16 cellular contexts compared by ENCODE assay signal in genomic region chr1:226659641-226660040, GRCh38.
DNase-seq lines count a peak whose midpoint lies in the region; ATAC-seq and TF ChIP-seq lines count a peak whose summit lies in the region.
"Had no signal": no experiment of that assay in that cellular context is flagged by ENCODE, and none has a peak within 500 bp of the region (broad histone marks: within the 10 kb centered on the region; RNA-seq: fewer than 3 reads in every experiment).

No MANE protein-coding gene starts in this region.

- CTCF ChIA-PET in CD4-positive, alpha-beta T cell (lab: Charles Lee) = interaction anchor here (1.4 to 1.6 kb wide), 2 partner anchors 28 to 65 kb away, joined by 3 to 5 read pairs; no protein-coding TSS in a partner anchor
- CTCF ChIA-PET in HEK293 (lab: Yijun Ruan, JAX) = no interaction called here

- no peak overlapping the region for H3K4me2 ChIP-seq in neuronal stem cell (ENCODE audit: insufficient read depth, low read length, poor library complexity, severe bottlenecking)

- TF ChIP-seq CTCF in CD4-positive, alpha-beta T cell (IDR thresholded peaks at IDR 0.05) = no peak
- TF ChIP-seq CTCF in HEK293 (tag by site-specific recombination; IDR thresholded peaks at IDR 0.05) = no peak

- WGBS in neuronal stem cell (ENCODE audit: extremely low coverage in 2 of 2, insufficient read length in 2 of 2, insufficient replicate concordance in 1 of 2), 2 donors = no CpG with 5 or more reads among the region's 5 CpGs

- peak overlapping the region; percentile 53 for H3K18ac ChIP-seq in neuronal stem cell (ENCODE audit: low read length)

- H3K36me3 ChIP-seq in HEK293 (ENCODE audit: control insufficient read depth in 2 of 2, insufficient read depth in 1 of 2, low read length in 2 of 2) (no peaks in the 10 kb centered on the region), neuronal stem cell (replicated peaks in 1 of 2; ENCODE audit: control insufficient read depth in 2 of 2, insufficient read depth in 2 of 2, low read length in 2 of 2) (no peaks in the 10 kb centered on the region)
- H3K36me3 ChIP-seq: gastroesophageal sphincter had no signal

- ATAC-seq in CD4-positive, alpha-beta T cell (ENCODE audit: poor library complexity) = no peak
- ATAC-seq in GM18498 (IDR thresholded peaks at IDR 0.05; ENCODE audit: unreplicated experiment) = no peak

- H2BK120ac ChIP-seq in neuronal stem cell (ENCODE audit: low read depth, low read length) = no peak overlapping the region

- no peak overlapping the region for H2AFZ ChIP-seq in neuronal stem cell (ENCODE audit: low read length)

- H3K36me3 Mint-ChIP-seq in CD4-positive, alpha-beta T cell (ENCODE audit: low read depth) = peaks cover 64% of the 10 kb centered on the region
- no peaks in the 10 kb centered on the region for H3K36me3 Mint-ChIP-seq in dendritic cell treated with granulocyte-macrophage colony-stimulating factor and Interleukin-4, amounts not matched to agents 40 ng/mL and 50 ng/mL, for 4 days (ENCODE audit: low read depth)

- no peaks in the 10 kb centered on the region for H3K4me1 Mint-ChIP-seq in CD4-positive, alpha-beta T cell (ENCODE audit: low read depth)
- peaks cover 90% of the 10 kb centered on the region for H3K4me1 Mint-ChIP-seq in dendritic cell treated with granulocyte-macrophage colony-stimulating factor and Interleukin-4, amounts not matched to agents 40 ng/mL and 50 ng/mL, for 4 days (ENCODE audit: low read depth)

- intact Hi-C loops in CD4-positive, alpha-beta T cell (cut with DNase I, micrococcal nuclease) = loop anchor here in 1 of 2 experiments (5.0 kb wide), 1 partner anchor 43 kb away; no protein-coding TSS in a partner anchor
- intact Hi-C loops in dendritic cell treated with granulocyte-macrophage colony-stimulating factor and Interleukin-4, amounts not matched to agents 40 ng/mL and 50 ng/mL, for 4 days (cut with micrococcal nuclease) = no loop called here

- no peak overlapping the region for H3K27ac ChIP-seq in CD4-positive, alpha-beta T cell (ENCODE audit: low read depth, low read length)
- no peak overlapping the region for H3K27ac ChIP-seq in HEK293 (ENCODE audit: extremely low read depth, low read depth, low read length)
- H3K27ac ChIP-seq in neuronal stem cell (replicated peaks; ENCODE audit: low read length) = no peak overlapping the region

- H3K9ac ChIP-seq in neuronal stem cell (ENCODE audit: low read depth, low read length, poor library complexity) = no peak overlapping the region

- no peak overlapping the region for H3K27ac Mint-ChIP-seq in CD4-positive, alpha-beta T cell
- peak overlapping the region; percentile 85 for H3K27ac Mint-ChIP-seq in dendritic cell treated with granulocyte-macrophage colony-stimulating factor and Interleukin-4, amounts not matched to agents 40 ng/mL and 50 ng/mL, for 4 days
- H3K27ac Mint-ChIP-seq: activated CD4-positive, alpha-beta memory T cell treated with anti-CD3 and anti-CD28 coated beads for 36 hours had no signal

- H3K79me1 ChIP-seq in neuronal stem cell (ENCODE audit: low read depth, low read length) = no peaks in the 10 kb centered on the region

- peak overlapping the region; percentile 21 for H2BK5ac ChIP-seq in neuronal stem cell (ENCODE audit: low read length)

- H4K91ac ChIP-seq in neuronal stem cell (ENCODE audit: low read depth, low read length, poor library complexity) = no peak overlapping the region

- H3K9me3 ChIP-seq in CD4-positive, alpha-beta T cell (ENCODE audit: control insufficient read depth, low read length) = no peaks in the 10 kb centered on the region
- no peaks in the 10 kb centered on the region for H3K9me3 ChIP-seq in HEK293 (ENCODE audit: control insufficient read depth, insufficient read depth, low read depth, low read length)
- H3K9me3 ChIP-seq in neuronal stem cell (replicated peaks in 1 of 2; ENCODE audit: control insufficient read depth in 2 of 2, insufficient read depth in 1 of 2, low read depth in 1 of 2, low read length in 2 of 2) = no peaks in the 10 kb centered on the region
- H3K9me3 ChIP-seq: Caco-2, gastroesophageal sphincter had no signal

- H3K4me3 Mint-ChIP-seq in CD4-positive, alpha-beta T cell = peak overlapping the region; percentile 79
- H3K4me3 Mint-ChIP-seq in dendritic cell treated with granulocyte-macrophage colony-stimulating factor and Interleukin-4, amounts not matched to agents 40 ng/mL and 50 ng/mL, for 4 days = no peak overlapping the region
- H3K4me3 Mint-ChIP-seq: activated CD4-positive, alpha-beta memory T cell treated with anti-CD3 and anti-CD28 coated beads for 36 hours had no signal

- peak overlapping the region; percentile 90 for H2BK15ac ChIP-seq in neuronal stem cell (ENCODE audit: low read length)

- no peak overlapping the region for H3K23ac ChIP-seq in neuronal stem cell (ENCODE audit: low read depth, low read length, poor library complexity)

- H3K4me3 ChIP-seq in HEK293 (ENCODE audit: low read depth, low read length) = no peak overlapping the region
- H3K4me3 ChIP-seq in neuronal stem cell (ENCODE audit: low read length in 2 of 2) = no peak overlapping the region
- H3K4me3 ChIP-seq: gastroesophageal sphincter had no signal

- H3K4me1 ChIP-seq in HEK293 (ENCODE audit: control insufficient read depth, insufficient read depth, low read length) = peaks cover 21% of the 10 kb centered on the region
- peaks cover 60% of the 10 kb centered on the region in 2 donors for H3K4me1 ChIP-seq in neuronal stem cell (ENCODE audit: control insufficient read depth in 2 of 2, insufficient read depth in 1 of 2, low read depth in 1 of 2, low read length in 2 of 2)

- H3K14ac ChIP-seq in neuronal stem cell (ENCODE audit: low read length) = no peak overlapping the region

- H2BK12ac ChIP-seq in neuronal stem cell (ENCODE audit: low read length) = no peak overlapping the region

- H3K9me3 Mint-ChIP-seq in CD4-positive, alpha-beta T cell = no peaks in the 10 kb centered on the region
- no peaks in the 10 kb centered on the region for H3K9me3 Mint-ChIP-seq in dendritic cell treated with granulocyte-macrophage colony-stimulating factor and Interleukin-4, amounts not matched to agents 40 ng/mL and 50 ng/mL, for 4 days
- H3K9me3 Mint-ChIP-seq: activated CD4-positive, alpha-beta memory T cell treated with anti-CD3 and anti-CD28 coated beads for 36 hours had no signal

- no peak overlapping the region for H3K4ac ChIP-seq in neuronal stem cell (ENCODE audit: low read length)

- POLR2A ChIA-PET in CD4-positive, alpha-beta T cell (lab: Charles Lee) = interaction anchor here (1.4 kb wide), 1 partner anchor 79 kb away, joined by 4 read pairs; the partner anchor contains the start of gene ITPKB
- POLR2A ChIA-PET in HEK293 (lab: Yijun Ruan, JAX) = no interaction called here

- no peak overlapping the region for H4K8ac ChIP-seq in neuronal stem cell (ENCODE audit: low read depth, low read length)

- H3K27me3 Mint-ChIP-seq in CD4-positive, alpha-beta T cell = no peaks in the 10 kb centered on the region
- no peaks in the 10 kb centered on the region for H3K27me3 Mint-ChIP-seq in dendritic cell treated with granulocyte-macrophage colony-stimulating factor and Interleukin-4, amounts not matched to agents 40 ng/mL and 50 ng/mL, for 4 days
- H3K27me3 Mint-ChIP-seq: activated CD4-positive, alpha-beta memory T cell treated with anti-CD3 and anti-CD28 coated beads for 36 hours had no signal

- DNase-seq in CD4-positive, alpha-beta T cell = no peak
- DNase-seq in neuronal stem cell (ENCODE audit: low spot score) (no peak), AG08396 (ENCODE audit: low spot score) (no peak), NCI-H128 (lab: John Stamatoyannopoulos, UW; ENCODE audit: unreplicated experiment) (no peak)
- no peak for DNase-seq in central memory CD4-positive, alpha-beta T cell
- DNase-seq: activated CD4-positive, alpha-beta memory T cell treated with anti-CD3 and anti-CD28 coated beads for 36 hours; Caco-2; effector CD8-positive, alpha-beta T cell; islet precursor cell; NCI-H146; NCI-H524 treated with DMSO at 0.1 percent for 48 hours; T-helper 2 cell had no signal

- H2AK5ac ChIP-seq in neuronal stem cell (ENCODE audit: low read depth, low read length) = peak overlapping the region; percentile 93

- H3K27me3 ChIP-seq in CD4-positive, alpha-beta T cell (ENCODE audit: control insufficient read depth, insufficient read depth, low read length) = no peaks in the 10 kb centered on the region
- H3K27me3 ChIP-seq in neuronal stem cell (ENCODE audit: control insufficient read depth in 3 of 3, insufficient read depth in 3 of 3, low read depth in 1 of 3, low read length in 3 of 3) = no peaks in the 10 kb centered on the region
- H3K27me3 ChIP-seq: gastroesophageal sphincter had no signal

TF ChIP-seq in HEK293, 187 proteins besides CTCF, POLR2A, EP300 and RAD21:
- 0 out of 2 replicates have a peak, but pooled peaks have one; percentile 48 for TF ChIP-seq ZIC2 (tag by site-specific recombination; IDR thresholded peaks at IDR 0.05)
- no peak for TF ChIP-seq ZNF398 (tag by site-specific recombination; IDR thresholded peaks at IDR 0.05)
